ENCODE assay signal across 12 cellular contexts in genomic region chr7:5702876-5703571, GRCh38.
A peak's percentile ranks its signal among the peaks of the same experiment; 100 is the strongest.
DNase-seq lines count a peak whose midpoint lies in the region; ATAC-seq, FAIRE-seq and TF ChIP-seq lines count a peak whose summit lies in the region.
"Had no signal": no experiment of that assay in that cellular context is flagged by ENCODE, and none has a peak within 500 bp of the region (broad histone marks: within the 10 kb centered on the region; RNA-seq: fewer than 3 reads in every experiment).

No MANE protein-coding gene starts in this region.

- H3K27ac Mint-ChIP-seq in progenitor cell of endocrine pancreas, result peak overlapping the region; percentile 51
- no peak overlapping the region for H3K27ac Mint-ChIP-seq in CD4-positive, alpha-beta T cell

- H3K9me3 Mint-ChIP-seq in progenitor cell of endocrine pancreas (ENCODE audit: low read depth), result no peaks in the 10 kb centered on the region
- no peaks in the 10 kb centered on the region for H3K9me3 Mint-ChIP-seq in CD4-positive, alpha-beta T cell

- H3K4me3 ChIP-seq in HCT116 (replicated peaks in 1 of 2; ENCODE audit: low read depth in 1 of 2, low read length in 2 of 2) (no peak overlapping the region), RWPE2 (ENCODE audit: severe bottlenecking) (no peak overlapping the region), cardiac muscle cell (no peak overlapping the region)
- H3K4me3 ChIP-seq: SJSA1 had no signal

- H3K4me2 ChIP-seq in HCT116 (ENCODE audit: low read length), result peak overlapping the region; percentile 45
- H3K4me2 ChIP-seq: KMS-11 had no signal

- H3K4me1 ChIP-seq in HCT116 (ENCODE audit: control insufficient read depth in 1 of 2, insufficient read depth in 2 of 2, low read length in 2 of 2), result peaks cover 18 to 35% of the 10 kb centered on the region in 2 experiments
- peaks cover 6% of the 10 kb centered on the region for H3K4me1 ChIP-seq in RWPE2 (ENCODE audit: insufficient read depth, poor library complexity, severe bottlenecking)
- H3K4me1 ChIP-seq in cardiac muscle cell (ENCODE audit: low read depth), result peaks cover 58% of the 10 kb centered on the region

- H3K27me3 ChIP-seq in HCT116 (ENCODE audit: insufficient read depth, low read length) (no peaks in the 10 kb centered on the region), RWPE2 (ENCODE audit: insufficient read depth, poor library complexity, severe bottlenecking) (no peaks in the 10 kb centered on the region), cardiac muscle cell (no peaks in the 10 kb centered on the region)
- H3K27me3 ChIP-seq in CD4-positive, alpha-beta T cell (ENCODE audit: control insufficient read depth, insufficient read depth, low read length), result no peaks in the 10 kb centered on the region
- H3K27me3 ChIP-seq: SJSA1 had no signal

- H3K4me3 Mint-ChIP-seq in progenitor cell of endocrine pancreas (ENCODE audit: low read depth), result no peak overlapping the region
- no peak overlapping the region for H3K4me3 Mint-ChIP-seq in CD4-positive, alpha-beta T cell

- peaks cover 7% of the 10 kb centered on the region; the same call in 1 of the 2 replicates for H4K20me1 ChIP-seq in HCT116 (ENCODE audit: insufficient read depth)

- peak overlapping the region; percentile 44 for H3K9ac ChIP-seq in HCT116 (ENCODE audit: low read length)
- H3K9ac ChIP-seq: KMS-11 had no signal

- BruUV-seq in HCT116 (replicated peaks; lab: Mats Ljungman, UMichigan), result no TSS peak

- H3K27me3 Mint-ChIP-seq in progenitor cell of endocrine pancreas, result no peaks in the 10 kb centered on the region
- no peaks in the 10 kb centered on the region for H3K27me3 Mint-ChIP-seq in CD4-positive, alpha-beta T cell

- no peak for TF ChIP-seq RAD21 in HCT116 (IDR thresholded peaks at IDR 0.05; ENCODE audit: low read depth)

- TF ChIP-seq POLR2A in HCT116 (IDR thresholded peaks at IDR 0.05; ENCODE audit: borderline replicate concordance, extremely low read depth, insufficient read depth, insufficient read length) (no peak), GM18505 (IDR thresholded peaks at IDR 0.05; ENCODE audit: borderline replicate concordance, extremely low read depth, insufficient read depth, insufficient read length) (no peak)

- DNase-seq in HCT116 (ENCODE audit: low read depth, low spot score), result peak; percentile 24
- DNase-seq in RWPE2 (ENCODE audit: low spot score), result no peak
- DNase-seq in cardiac muscle cell (ENCODE audit: low read depth in 1 of 2, low spot score in 1 of 2), result peak in 1 of 2 donors; percentile 53
- no peak for DNase-seq in progenitor cell of endocrine pancreas (ENCODE audit: low spot score, unreplicated experiment)
- DNase-seq in CD4-positive, alpha-beta T cell, result no peak
- no peak for DNase-seq in GM19239 (ENCODE audit: insufficient read length, low spot score)
- DNase-seq: activated T-cell treated with anti-CD3 and anti-CD28 coated beads for 4 hours had no signal

- RAD21 ChIA-PET in HCT116 (lab: Charles Lee; ENCODE audit: low non-redundant PET in 1 of 2, low total read pairs in 2 of 2, uncharacterized antibody in 2 of 2, unreplicated experiment in 2 of 2), result no interaction called here

- peaks cover 15% of the 10 kb centered on the region; the same call in 1 of the 2 replicates for H3K79me2 ChIP-seq in HCT116 (ENCODE audit: insufficient read depth, low read length)

- POLR2A ChIA-PET in HCT116 (lab: Charles Lee), result no interaction called here
- POLR2A ChIA-PET in CD4-positive, alpha-beta T cell (lab: Charles Lee), result interaction anchor here (0.7 to 2.9 kb wide), 5 partner anchors 10 to 306 kb away, joined by 3 to 14 read pairs (median 7); no protein-coding TSS in a partner anchor

- H2AFZ ChIP-seq in HCT116 (ENCODE audit: low read depth, low read length, poor library complexity, severe bottlenecking), result no peak overlapping the region

- peaks cover 9% of the 10 kb centered on the region for H3K36me3 Mint-ChIP-seq in progenitor cell of endocrine pancreas (ENCODE audit: insufficient read depth)
- peaks cover 41% of the 10 kb centered on the region for H3K36me3 Mint-ChIP-seq in CD4-positive, alpha-beta T cell (ENCODE audit: low read depth)

- no peak for FAIRE-seq in GM19239 (lab: Jason Lieb, UNC)
- FAIRE-seq: H1 had no signal

- H3K27ac ChIP-seq in HCT116 (ENCODE audit: low read depth, low read length), result peak overlapping the region; percentile 42; the same call in 1 of the 2 replicates
- H3K27ac ChIP-seq in RWPE2 (ENCODE audit: poor library complexity, severe bottlenecking), result peak overlapping the region; percentile 11
- H3K27ac ChIP-seq in cardiac muscle cell, result peak overlapping the region; percentile 100
- H3K27ac ChIP-seq in CD4-positive, alpha-beta T cell (ENCODE audit: low read depth, low read length), result no peak overlapping the region
- H3K27ac ChIP-seq: KMS-11, SJSA1 had no signal

- intact Hi-C loops in HCT116 (cut with micrococcal nuclease), result no loop called here
- intact Hi-C loops in CD4-positive, alpha-beta T cell (cut with DNase I, micrococcal nuclease), result loop anchor here (10.0 kb wide), 3 partner anchors 58 to 338 kb away; no protein-coding TSS in a partner anchor

- peaks cover 12 to 15% of the 10 kb centered on the region in 2 experiments; a peak in 3 of 4 replicates for H3K36me3 ChIP-seq in HCT116 (ENCODE audit: control insufficient read depth in 1 of 2, insufficient read depth in 2 of 2, low read length in 2 of 2)
- peaks cover 20% of the 10 kb centered on the region for H3K36me3 ChIP-seq in RWPE2 (ENCODE audit: low read depth)
- H3K36me3 ChIP-seq in cardiac muscle cell, result peaks cover 6% of the 10 kb centered on the region

- H3K9me3 ChIP-seq in HCT116 (ENCODE audit: control insufficient read depth in 1 of 2, insufficient read depth in 1 of 2, low read depth in 1 of 2, low read length in 2 of 2) (no peaks in the 10 kb centered on the region), RWPE2 (ENCODE audit: severe bottlenecking) (no peaks in the 10 kb centered on the region), cardiac muscle cell (ENCODE audit: low read depth) (no peaks in the 10 kb centered on the region)
- H3K9me3 ChIP-seq in CD4-positive, alpha-beta T cell (ENCODE audit: control insufficient read depth, low read length), result no peaks in the 10 kb centered on the region
- H3K9me3 ChIP-seq: SJSA1 had no signal

- H3K4me1 Mint-ChIP-seq in progenitor cell of endocrine pancreas (ENCODE audit: low read depth), result peaks cover 18% of the 10 kb centered on the region
- peaks cover 57% of the 10 kb centered on the region for H3K4me1 Mint-ChIP-seq in CD4-positive, alpha-beta T cell (ENCODE audit: low read depth)

- CTCF ChIA-PET in HCT116 (lab: Charles Lee), result interaction anchor here (1.1 to 1.3 kb wide), 2 partner anchors 38 to 209 kb away, joined by 3 read pairs; no protein-coding TSS in a partner anchor
- CTCF ChIA-PET in CD4-positive, alpha-beta T cell (lab: Charles Lee), result interaction anchor here (0.5 to 5.4 kb wide), 9 partner anchors 10 to 208 kb away, joined by 3 to 26 read pairs (median 6); partner anchors contain the start of gene RNF216

- no peak for TF ChIP-seq CTCF in HCT116 (IDR thresholded peaks at IDR 0.05 in 2 of 3, conservative IDR thresholded peaks at IDR 0.05 in 1 of 3; ENCODE audit: borderline replicate concordance in 1 of 3, insufficient read depth in 1 of 3, low read depth in 2 of 3, low read length in 2 of 3)
- no peak for TF ChIP-seq CTCF in RWPE2 (IDR thresholded peaks at IDR 0.05; ENCODE audit: poor library complexity, severe bottlenecking)
- no peak for TF ChIP-seq CTCF in cardiac muscle cell (IDR thresholded peaks at IDR 0.05; ENCODE audit: low read depth, low read length)
- TF ChIP-seq CTCF in progenitor cell of endocrine pancreas (IDR thresholded peaks at IDR 0.05; ENCODE audit: unreplicated experiment), result no peak
- no peak for TF ChIP-seq CTCF in CD4-positive, alpha-beta T cell (IDR thresholded peaks at IDR 0.05)

- H3K9me2 ChIP-seq in HCT116 (ENCODE audit: insufficient read depth), result no peaks in the 10 kb centered on the region

- peak; percentile 86 for ATAC-seq in HCT116
- peak; percentile 74 for ATAC-seq in RWPE2 (ENCODE audit: low read depth)
- no peak for ATAC-seq in CD4-positive, alpha-beta T cell (ENCODE audit: poor library complexity)
- no peak for ATAC-seq in HG02981 (IDR thresholded peaks at IDR 0.05; ENCODE audit: unreplicated experiment)
- ATAC-seq in GM18505 (IDR thresholded peaks at IDR 0.05; ENCODE audit: unreplicated experiment), result no peak

TF ChIP-seq in HCT116, 20 proteins besides CTCF, POLR2A, EP300 and RAD21:
- TF ChIP-seq SP1 (IDR thresholded peaks at IDR 0.05; ENCODE audit: low read depth) (0 out of 2 replicates have a peak, but pooled peaks have one; percentile 14), ELF1 (IDR thresholded peaks at IDR 0.05; ENCODE audit: borderline replicate concordance, low read depth) (no peak), FOSL1 (IDR thresholded peaks at IDR 0.05; ENCODE audit: low read depth) (0 out of 2 replicates have a peak, but pooled peaks have one; percentile 28)

Comparison
In these comparisons a context has a peak if more than half of its experiments do, and no peak if none do; other contexts are left out.
1. ATAC-seq: peak in HCT116 (single experiment) and RWPE2 (single experiment); none in CD4-positive, alpha-beta T cell (single experiment), HG02981 (single experiment) and GM18505 (single experiment).